ENCODE assay signal across 25 cellular contexts in genomic region chr14:82757775-82758174, GRCh38.
"Had no signal": no experiment of that assay in that cellular context is flagged by ENCODE, and none has a peak within 500 bp of the region (broad histone marks: within the 10 kb centered on the region; RNA-seq: fewer than 3 reads in every experiment).

No MANE protein-coding gene starts in this region.

- DNase-seq: dorsolateral prefrontal cortex; effector CD4-positive, alpha-beta T cell; endodermal cell; foreskin fibroblast; heart right ventricle; hippocampal formation; left cardiac atrium; left lung; mesenchymal stem cell; mucosa of descending colon; naive B cell; right lobe of liver; small intestine; stimulated activated CD4-positive, alpha-beta T cell treated with anti-CD3 and anti-CD28 coated beads, Interleukin-15, amount 100 ng/mL, for 24 hours; stimulated activated CD4-positive, alpha-beta T cell treated with anti-CD3 and anti-CD28 coated beads, Interleukin-2, amount 100 ng/mL, for 48 hours; stimulated activated naive B cell treated with anti-CD40 and anti-IgM and Interleukin-4, amounts not matched to agents 10 μg/mL and 1 μg/mL and 100 μg/mL, for 72 hours; transverse colon; upper lobe of right lung; uterus had no signal

- H3K36me3 ChIP-seq: gastroesophageal sphincter, heart right ventricle, left lung, neural progenitor cell, right lobe of liver, transverse colon, upper lobe of right lung, uterus had no signal

- H3K27me3 ChIP-seq: dorsolateral prefrontal cortex, gastroesophageal sphincter, heart right ventricle, left lung, neural progenitor cell, right lobe of liver, transverse colon, upper lobe of right lung, uterus had no signal

- H2AFZ ChIP-seq: neural progenitor cell, parathyroid adenoma had no signal

- H3K4me2 ChIP-seq: neural progenitor cell had no signal

- H3K4me3 ChIP-seq: dorsolateral prefrontal cortex, gastroesophageal sphincter, heart right ventricle, left lung, mucosa of descending colon, neural progenitor cell, right lobe of liver, transverse colon, upper lobe of right lung, uterus had no signal

- H3K9me3 ChIP-seq: gastroesophageal sphincter, right lobe of liver, transverse colon, upper lobe of right lung, uterus had no signal

- H3K4me1 ChIP-seq: gastroesophageal sphincter, heart right ventricle, left lung, parathyroid adenoma, right lobe of liver, transverse colon, upper lobe of right lung, uterus had no signal

- H3K79me2 ChIP-seq: parathyroid adenoma had no signal

- ATAC-seq: esophagus mucosa; gastroesophageal sphincter; heart right ventricle; left cardiac atrium; left lung; mucosa of descending colon; natural killer cell treated with Interleukin-12 subunit alpha and Interleukin-12 subunit beta and Interleukin-15 and Interleukin-18, amount 100 ng/mL, for 72 hours; right lobe of liver; stimulated activated naive B cell treated with anti-CD40 and anti-IgM and Interleukin-4, amounts not matched to agents 10 μg/mL and 1 μg/mL and 100 μg/mL, for 72 hours; upper lobe of right lung had no signal

- H3K9ac ChIP-seq: neural progenitor cell, parathyroid adenoma had no signal

- H3K27ac ChIP-seq: epithelial cell of prostate, gastroesophageal sphincter, heart right ventricle, left lung, neural progenitor cell, parathyroid adenoma, right lobe of liver, transverse colon, upper lobe of right lung, uterus had no signal
